ENCODE assay signal across 15 cellular contexts in the genomic region with DNA sequence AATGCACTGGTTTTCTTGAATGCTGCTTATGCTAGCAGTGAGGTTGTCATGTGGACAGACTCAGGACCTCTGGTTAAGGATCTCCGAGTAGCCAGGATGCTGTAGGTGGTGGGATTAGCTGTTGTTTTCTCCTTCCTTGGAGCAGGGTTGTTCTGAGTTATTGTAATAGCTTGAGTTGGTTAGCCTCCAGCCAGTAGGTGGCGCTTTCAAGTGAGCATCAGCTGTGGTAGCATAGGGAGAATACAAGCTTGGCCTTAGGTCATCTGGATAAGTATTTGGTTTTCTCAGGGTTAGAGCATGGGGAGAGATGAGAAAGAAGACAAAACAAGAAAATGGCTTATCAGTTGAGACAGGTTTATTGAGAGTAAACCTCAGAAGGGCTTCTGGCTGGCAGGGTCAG.
DNase-seq lines count a peak whose midpoint lies in the region; ATAC-seq, FAIRE-seq and TF ChIP-seq lines count a peak whose summit lies in the region.
"Had no signal": no experiment of that assay in that cellular context is flagged by ENCODE, and none has a peak within 500 bp of the region (broad histone marks: within the 10 kb centered on the region; RNA-seq: fewer than 3 reads in every experiment).

No MANE protein-coding gene starts in this region.

- H3K27ac ChIP-seq in DND-41 (ENCODE audit: low read length) (no peak overlapping the region), astrocyte (ENCODE audit: low read depth, low read length) (no peak overlapping the region), smooth muscle cell (ENCODE audit: low read depth) (no peak overlapping the region)
- H3K27ac ChIP-seq: epithelial cell of prostate, SJSA1 had no signal

- H3K9me3 ChIP-seq in DND-41 (ENCODE audit: insufficient read depth, low read length, severe bottlenecking) (no peaks in the 10 kb centered on the region), astrocyte (ENCODE audit: insufficient read depth, low read depth, low read length) (no peaks in the 10 kb centered on the region), smooth muscle cell (replicated peaks; ENCODE audit: low read depth) (no peaks in the 10 kb centered on the region)
- H3K9me3 ChIP-seq: SJSA1 had no signal

- H3K27ac Mint-ChIP-seq in astrocyte (ENCODE audit: unreplicated experiment) = no peak overlapping the region
- H3K27ac Mint-ChIP-seq: immature natural killer cell, naive B cell had no signal

- H2AFZ ChIP-seq in DND-41 (ENCODE audit: low read depth, low read length) = no peak overlapping the region
- H2AFZ ChIP-seq in astrocyte (ENCODE audit: low read depth, low read length) = no peak overlapping the region
- no peak overlapping the region for H2AFZ ChIP-seq in smooth muscle cell (ENCODE audit: low read depth)

- WGBS in smooth muscle cell (ENCODE audit: low lambda C conversion rate) = 81% methylated on average over 2 of the region's 2 CpGs

- H3K4me3 Mint-ChIP-seq in astrocyte (ENCODE audit: unreplicated experiment) = no peak overlapping the region
- H3K4me3 Mint-ChIP-seq: immature natural killer cell, naive B cell had no signal

- H3K4me2 ChIP-seq in DND-41 (ENCODE audit: insufficient read depth, low read length) (no peak overlapping the region), astrocyte (ENCODE audit: low read length) (no peak overlapping the region), smooth muscle cell (no peak overlapping the region)

- H3K4me3 ChIP-seq in DND-41 (ENCODE audit: low read depth in 1 of 2, low read length in 2 of 2) (no peak overlapping the region), astrocyte (ENCODE audit: insufficient read depth, low read depth, low read length) (no peak overlapping the region), smooth muscle cell (no peak overlapping the region)
- H3K4me3 ChIP-seq: SJSA1 had no signal

- DNase-seq in DND-41 = peak; percentile 13
- peak; percentile 23 for DNase-seq in HT-29 (ENCODE audit: low spot score)
- no peak for DNase-seq in astrocyte (ENCODE audit: low read depth)
- DNase-seq in NCI-H2227 (lab: John Stamatoyannopoulos, UW; ENCODE audit: unreplicated experiment) = no peak
- DNase-seq in HK-2 (ENCODE audit: unreplicated experiment) = no peak
- no peak for DNase-seq in smooth muscle cell (lab: John Stamatoyannopoulos, UW; ENCODE audit: unreplicated experiment)
- DNase-seq: aorta, DMS153, immature natural killer cell, naive B cell, NCI-H2107 had no signal

- H3K4me1 ChIP-seq in DND-41 (ENCODE audit: insufficient read depth, low read length) (no peaks in the 10 kb centered on the region), astrocyte (ENCODE audit: insufficient read depth, low read length) (no peaks in the 10 kb centered on the region), smooth muscle cell (ENCODE audit: low read depth) (no peaks in the 10 kb centered on the region)
- H3K4me1 ChIP-seq: SJSA1 had no signal

- H3K36me3 ChIP-seq in DND-41 (ENCODE audit: insufficient read depth, low read length) (no peaks in the 10 kb centered on the region), astrocyte (ENCODE audit: insufficient read depth, low read length) (no peaks in the 10 kb centered on the region), smooth muscle cell (ENCODE audit: low read depth) (no peaks in the 10 kb centered on the region)
- H3K36me3 ChIP-seq: SJSA1 had no signal

- H4K20me1 ChIP-seq in DND-41 (ENCODE audit: insufficient read depth, low read length) (no peaks in the 10 kb centered on the region), astrocyte (ENCODE audit: insufficient read depth, low read length) (no peaks in the 10 kb centered on the region), smooth muscle cell (ENCODE audit: low read depth) (no peaks in the 10 kb centered on the region)

- FAIRE-seq in astrocyte (lab: Jason Lieb, UNC) = no peak

- ATAC-seq in DND-41 (ENCODE audit: insufficient read depth, low read depth) (no peak), HG03457 (IDR thresholded peaks at IDR 0.05; ENCODE audit: unreplicated experiment) (no peak)

- no peak overlapping the region for H3K9ac ChIP-seq in DND-41 (ENCODE audit: low read depth, low read length)
- no peak overlapping the region for H3K9ac ChIP-seq in astrocyte (ENCODE audit: low read length)
- no peak overlapping the region for H3K9ac ChIP-seq in smooth muscle cell (ENCODE audit: low read depth)

- H3K27me3 ChIP-seq in DND-41 (ENCODE audit: insufficient read depth, low read length, poor library complexity) (no peaks in the 10 kb centered on the region), astrocyte (ENCODE audit: insufficient read depth, low read length) (no peaks in the 10 kb centered on the region), smooth muscle cell (ENCODE audit: low read depth) (no peaks in the 10 kb centered on the region)
- H3K27me3 ChIP-seq: SJSA1 had no signal

- no peaks in the 10 kb centered on the region for H3K9me3 Mint-ChIP-seq in astrocyte (ENCODE audit: unreplicated experiment)

- H3K36me3 Mint-ChIP-seq in astrocyte (ENCODE audit: low read depth, unreplicated experiment) = no peaks in the 10 kb centered on the region
- H3K36me3 Mint-ChIP-seq: immature natural killer cell, naive B cell had no signal

- peak; percentile 54 for TF ChIP-seq CTCF in DND-41 (IDR thresholded peaks at IDR 0.05; ENCODE audit: borderline replicate concordance, extremely low read depth, low read length, poor library complexity, severe bottlenecking)
- peak; percentile 73 for TF ChIP-seq CTCF in GM12873 (IDR thresholded peaks at IDR 0.05; ENCODE audit: insufficient read depth, low read depth, low read length, missing control alignments)
- peak; percentile 10 for TF ChIP-seq CTCF in astrocyte (IDR thresholded peaks at IDR 0.05; ENCODE audit: insufficient read depth, low read depth, low read length)
- no peak for TF ChIP-seq CTCF in smooth muscle cell (IDR thresholded peaks at IDR 0.05; ENCODE audit: borderline replicate concordance, insufficient read depth, poor library complexity, severe bottlenecking)

- no peaks in the 10 kb centered on the region for H3F3A ChIP-seq in smooth muscle cell (ENCODE audit: low read depth)

- H3K79me2 ChIP-seq in DND-41 (ENCODE audit: insufficient read depth, low read length) (no peaks in the 10 kb centered on the region), astrocyte (ENCODE audit: insufficient read depth, low read length) (no peaks in the 10 kb centered on the region), smooth muscle cell (ENCODE audit: low read depth) (no peaks in the 10 kb centered on the region)

- no peaks in the 10 kb centered on the region for H3K27me3 Mint-ChIP-seq in astrocyte (ENCODE audit: low read depth, unreplicated experiment)
- H3K27me3 Mint-ChIP-seq: naive B cell had no signal

- no peaks in the 10 kb centered on the region for H3K4me1 Mint-ChIP-seq in astrocyte (ENCODE audit: low read depth, unreplicated experiment)
- H3K4me1 Mint-ChIP-seq: immature natural killer cell, naive B cell had no signal

Comparison
In these comparisons a context has a peak if more than half of its experiments do, and no peak if none do; other contexts are left out.
1. DNase-seq: peak in DND-41 (single experiment) and HT-29 (single experiment); none in astrocyte (single experiment), NCI-H2227 (single experiment), HK-2 (single experiment) and smooth muscle cell (single experiment).